ENCODE assay signal across 10 cellular contexts in genomic region chr20:59082077-59082740, GRCh38. TPM values are rescaled to one million over a fixed set of nuclear protein-coding genes. Genes with fewer than 3 reads are reported as not detected.
DNase-seq lines count a peak whose midpoint lies in the region; ATAC-seq and TF ChIP-seq lines count a peak whose summit lies in the region.
"Had no signal": no experiment of that assay in that cellular context is flagged by ENCODE, and none has a peak within 500 bp of the region (broad histone marks: within the 10 kb centered on the region; RNA-seq: fewer than 3 reads in every experiment).

No MANE protein-coding gene starts in this region.

- no peak for TF ChIP-seq POLR2A in erythroblast (IDR thresholded peaks at IDR 0.05; ENCODE audit: low read length)

- H3K9me2 ChIP-seq in OCI-LY1 (ENCODE audit: low read depth, low read length) = no peaks in the 10 kb centered on the region

- H3K4me3 ChIP-seq in left ventricle myocardium inferior (no peak overlapping the region), OCI-LY1 (ENCODE audit: low read depth, low read length, poor library complexity, severe bottlenecking) (no peak overlapping the region), upper lobe of right lung (no peak overlapping the region), coronary artery (no peak overlapping the region)
- H3K4me3 ChIP-seq: ovary had no signal

- H3K9ac ChIP-seq in OCI-LY1 (ENCODE audit: low read length) = no peak overlapping the region

- intact Hi-C loops in left ventricle myocardium inferior (cut with micrococcal nuclease) (no loop called here), Right ventricle myocardium inferior (cut with DNase I) (loop anchor here (10.0 kb wide), 2 partner anchors 63 to 323 kb away; no protein-coding TSS in a partner anchor), upper lobe of right lung (cut with DNase I) (no loop called here)

- no peaks in the 10 kb centered on the region for H3K79me2 ChIP-seq in OCI-LY1 (ENCODE audit: insufficient read depth, low read length)

- H3K4me2 ChIP-seq in OCI-LY1 (ENCODE audit: low read length) = no peak overlapping the region

- H3K27me3 ChIP-seq in left ventricle myocardium inferior (ENCODE audit: low read depth) (peaks cover 16% of the 10 kb centered on the region), OCI-LY1 (ENCODE audit: insufficient read depth, low read length) (no peaks in the 10 kb centered on the region), upper lobe of right lung (no peaks in the 10 kb centered on the region)
- H3K27me3 ChIP-seq: ovary had no signal

- H3K27ac ChIP-seq in left ventricle myocardium inferior (replicated peaks) (no peak overlapping the region), OCI-LY1 (ENCODE audit: low read depth, low read length, poor library complexity, severe bottlenecking) (no peak overlapping the region), upper lobe of right lung (no peak overlapping the region), coronary artery (no peak overlapping the region)
- H3K27ac ChIP-seq: ovary had no signal

- no peak overlapping the region for H2AFZ ChIP-seq in OCI-LY1 (ENCODE audit: low read length)

- H3K4me1 ChIP-seq in left ventricle myocardium inferior (peaks cover 10% of the 10 kb centered on the region), OCI-LY1 (ENCODE audit: insufficient read depth, low read length, severe bottlenecking) (no peaks in the 10 kb centered on the region), upper lobe of right lung (no peaks in the 10 kb centered on the region)

- H3K36me3 ChIP-seq in left ventricle myocardium inferior (no peaks in the 10 kb centered on the region), OCI-LY1 (ENCODE audit: insufficient read depth, low read length) (no peaks in the 10 kb centered on the region), upper lobe of right lung (no peaks in the 10 kb centered on the region)
- H3K36me3 ChIP-seq: ovary had no signal

- DNase-seq in left ventricle myocardium inferior (no peak), Right ventricle myocardium inferior (ENCODE audit: missing footprints) (no peak), erythroblast (lab: John Stamatoyannopoulos, UW) (peak; percentile 14 to 18), upper lobe of right lung (no peak), coronary artery (ENCODE audit: low spot score) (no peak)
- no peak for DNase-seq in activated CD4-positive, alpha-beta T cell treated with anti-CD3 and anti-CD28 coated beads for 48 hours
- DNase-seq: activated B cell treated with CpG ODN at 0.5 μM for 24 hours, ovary had no signal

- ATAC-seq in Right ventricle myocardium inferior (no peak), upper lobe of right lung (no peak), HG02938 (IDR thresholded peaks at IDR 0.05; ENCODE audit: unreplicated experiment) (no peak)

- no peaks in the 10 kb centered on the region for H3F3A ChIP-seq in OCI-LY1 (ENCODE audit: insufficient read depth, low read length)

- no peaks in the 10 kb centered on the region for H3K9me3 ChIP-seq in left ventricle myocardium inferior (replicated peaks)
- H3K9me3 ChIP-seq in OCI-LY1 (ENCODE audit: low read length) = no peaks in the 10 kb centered on the region
- H3K9me3 ChIP-seq in upper lobe of right lung = no peaks in the 10 kb centered on the region

- TF ChIP-seq CTCF in left ventricle myocardium inferior (IDR thresholded peaks at IDR 0.05; ENCODE audit: borderline replicate concordance) (peak; percentile 49), OCI-LY1 (IDR thresholded peaks at IDR 0.05; ENCODE audit: low read length) (peak; percentile 39), upper lobe of right lung (IDR thresholded peaks at IDR 0.05) (peak; percentile 43), coronary artery (IDR thresholded peaks at IDR 0.05) (no peak)

- H4K20me1 ChIP-seq in OCI-LY1 (ENCODE audit: insufficient read depth, low read length) = no peaks in the 10 kb centered on the region

RNA-seq across cellular contexts. Expression of gene PRELID3B, which starts 39.6 kb away (rescaled TPM):
- total RNA-seq in left ventricle myocardium inferior = 46.6 TPM
- 45.7 TPM for total RNA-seq in Right ventricle myocardium inferior
- total RNA-seq in upper lobe of right lung = 47.2 TPM

RNA-seq across cellular contexts. Expression of gene ATP5F1E, which starts 50.1 kb away (rescaled TPM):
- total RNA-seq in left ventricle myocardium inferior (134 TPM), Right ventricle myocardium inferior (132 TPM), upper lobe of right lung (59.7 TPM)

Comparison
In these comparisons a context has a peak if more than half of its experiments do, and no peak if none do; other contexts are left out.
1. DNase-seq: peak in erythroblast (2 of 2); none in left ventricle myocardium inferior (single experiment), Right ventricle myocardium inferior (single experiment), upper lobe of right lung (single experiment), activated CD4-positive, alpha-beta T cell treated with anti-CD3 and anti-CD28 coated beads for 48 hours (single experiment) and coronary artery (single experiment).